Comparison of ENCODE assay signal across 1 cellular context in the genomic region with DNA sequence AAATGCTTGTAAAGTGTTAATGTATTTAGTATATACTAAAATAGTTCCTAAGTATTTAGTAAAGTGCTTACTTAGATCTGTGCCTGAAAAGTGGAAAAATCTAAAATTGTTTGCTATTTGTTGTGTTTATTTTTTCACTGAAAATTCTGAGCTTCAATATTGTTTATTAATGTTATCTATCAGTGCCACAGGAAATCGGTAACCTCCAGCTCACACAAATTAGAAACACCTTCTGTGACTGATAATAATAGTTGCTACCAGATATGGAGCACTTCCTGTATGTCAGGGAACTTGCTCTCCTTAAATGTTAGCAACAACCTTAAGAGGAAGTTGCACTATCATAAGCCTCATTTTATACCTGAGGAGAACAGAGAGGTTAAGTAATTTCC.
TF ChIP-seq lines count a peak whose summit lies in the region.

No MANE protein-coding gene starts in this region.

TF ChIP-seq in K562, 482 proteins besides CTCF, POLR2A, EP300 and RAD21 (continued from another document and continues in another):
- TF ChIP-seq, protein P1, sequence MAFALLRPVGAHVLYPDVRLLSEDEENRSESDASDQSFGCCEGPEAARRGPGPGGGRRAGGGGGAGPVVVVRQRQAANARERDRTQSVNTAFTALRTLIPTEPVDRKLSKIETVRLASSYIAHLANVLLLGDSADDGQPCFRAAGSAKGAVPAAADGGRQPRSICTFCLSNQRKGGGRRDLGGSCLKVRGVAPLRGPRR (CRISPR knock-in tag; IDR thresholded peaks at IDR 0.05), result no peak
- TF ChIP-seq, protein P2, sequence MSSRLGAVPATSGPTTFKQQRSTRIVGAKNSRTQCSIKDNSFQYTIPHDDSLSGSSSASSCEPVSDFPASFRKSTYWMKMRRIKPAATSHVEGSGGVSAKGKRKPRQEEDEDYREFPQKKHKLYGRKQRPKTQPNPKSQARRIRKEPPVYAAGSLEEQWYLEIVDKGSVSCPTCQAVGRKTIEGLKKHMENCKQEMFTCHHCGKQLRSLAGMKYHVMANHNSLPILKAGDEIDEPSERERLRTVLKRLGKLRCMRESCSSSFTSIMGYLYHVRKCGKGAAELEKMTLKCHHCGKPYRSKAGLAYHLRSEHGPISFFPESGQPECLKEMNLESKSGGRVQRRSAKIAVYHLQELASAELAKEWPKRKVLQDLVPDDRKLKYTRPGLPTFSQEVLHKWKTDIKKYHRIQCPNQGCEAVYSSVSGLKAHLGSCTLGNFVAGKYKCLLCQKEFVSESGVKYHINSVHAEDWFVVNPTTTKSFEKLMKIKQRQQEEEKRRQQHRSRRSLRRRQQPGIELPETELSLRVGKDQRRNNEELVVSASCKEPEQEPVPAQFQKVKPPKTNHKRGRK (tag; IDR thresholded peaks at IDR 0.05), result no peak
- TF ChIP-seq, protein P3, sequence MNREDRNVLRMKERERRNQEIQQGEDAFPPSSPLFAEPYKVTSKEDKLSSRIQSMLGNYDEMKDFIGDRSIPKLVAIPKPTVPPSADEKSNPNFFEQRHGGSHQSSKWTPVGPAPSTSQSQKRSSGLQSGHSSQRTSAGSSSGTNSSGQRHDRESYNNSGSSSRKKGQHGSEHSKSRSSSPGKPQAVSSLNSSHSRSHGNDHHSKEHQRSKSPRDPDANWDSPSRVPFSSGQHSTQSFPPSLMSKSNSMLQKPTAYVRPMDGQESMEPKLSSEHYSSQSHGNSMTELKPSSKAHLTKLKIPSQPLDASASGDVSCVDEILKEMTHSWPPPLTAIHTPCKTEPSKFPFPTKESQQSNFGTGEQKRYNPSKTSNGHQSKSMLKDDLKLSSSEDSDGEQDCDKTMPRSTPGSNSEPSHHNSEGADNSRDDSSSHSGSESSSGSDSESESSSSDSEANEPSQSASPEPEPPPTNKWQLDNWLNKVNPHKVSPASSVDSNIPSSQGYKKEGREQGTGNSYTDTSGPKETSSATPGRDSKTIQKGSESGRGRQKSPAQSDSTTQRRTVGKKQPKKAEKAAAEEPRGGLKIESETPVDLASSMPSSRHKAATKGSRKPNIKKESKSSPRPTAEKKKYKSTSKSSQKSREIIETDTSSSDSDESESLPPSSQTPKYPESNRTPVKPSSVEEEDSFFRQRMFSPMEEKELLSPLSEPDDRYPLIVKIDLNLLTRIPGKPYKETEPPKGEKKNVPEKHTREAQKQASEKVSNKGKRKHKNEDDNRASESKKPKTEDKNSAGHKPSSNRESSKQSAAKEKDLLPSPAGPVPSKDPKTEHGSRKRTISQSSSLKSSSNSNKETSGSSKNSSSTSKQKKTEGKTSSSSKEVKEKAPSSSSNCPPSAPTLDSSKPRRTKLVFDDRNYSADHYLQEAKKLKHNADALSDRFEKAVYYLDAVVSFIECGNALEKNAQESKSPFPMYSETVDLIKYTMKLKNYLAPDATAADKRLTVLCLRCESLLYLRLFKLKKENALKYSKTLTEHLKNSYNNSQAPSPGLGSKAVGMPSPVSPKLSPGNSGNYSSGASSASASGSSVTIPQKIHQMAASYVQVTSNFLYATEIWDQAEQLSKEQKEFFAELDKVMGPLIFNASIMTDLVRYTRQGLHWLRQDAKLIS (CRISPR knock-in tag; IDR thresholded peaks at IDR 0.05), result no peak
- TF ChIP-seq, protein P4, sequence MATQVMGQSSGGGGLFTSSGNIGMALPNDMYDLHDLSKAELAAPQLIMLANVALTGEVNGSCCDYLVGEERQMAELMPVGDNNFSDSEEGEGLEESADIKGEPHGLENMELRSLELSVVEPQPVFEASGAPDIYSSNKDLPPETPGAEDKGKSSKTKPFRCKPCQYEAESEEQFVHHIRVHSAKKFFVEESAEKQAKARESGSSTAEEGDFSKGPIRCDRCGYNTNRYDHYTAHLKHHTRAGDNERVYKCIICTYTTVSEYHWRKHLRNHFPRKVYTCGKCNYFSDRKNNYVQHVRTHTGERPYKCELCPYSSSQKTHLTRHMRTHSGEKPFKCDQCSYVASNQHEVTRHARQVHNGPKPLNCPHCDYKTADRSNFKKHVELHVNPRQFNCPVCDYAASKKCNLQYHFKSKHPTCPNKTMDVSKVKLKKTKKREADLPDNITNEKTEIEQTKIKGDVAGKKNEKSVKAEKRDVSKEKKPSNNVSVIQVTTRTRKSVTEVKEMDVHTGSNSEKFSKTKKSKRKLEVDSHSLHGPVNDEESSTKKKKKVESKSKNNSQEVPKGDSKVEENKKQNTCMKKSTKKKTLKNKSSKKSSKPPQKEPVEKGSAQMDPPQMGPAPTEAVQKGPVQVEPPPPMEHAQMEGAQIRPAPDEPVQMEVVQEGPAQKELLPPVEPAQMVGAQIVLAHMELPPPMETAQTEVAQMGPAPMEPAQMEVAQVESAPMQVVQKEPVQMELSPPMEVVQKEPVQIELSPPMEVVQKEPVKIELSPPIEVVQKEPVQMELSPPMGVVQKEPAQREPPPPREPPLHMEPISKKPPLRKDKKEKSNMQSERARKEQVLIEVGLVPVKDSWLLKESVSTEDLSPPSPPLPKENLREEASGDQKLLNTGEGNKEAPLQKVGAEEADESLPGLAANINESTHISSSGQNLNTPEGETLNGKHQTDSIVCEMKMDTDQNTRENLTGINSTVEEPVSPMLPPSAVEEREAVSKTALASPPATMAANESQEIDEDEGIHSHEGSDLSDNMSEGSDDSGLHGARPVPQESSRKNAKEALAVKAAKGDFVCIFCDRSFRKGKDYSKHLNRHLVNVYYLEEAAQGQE (CRISPR knock-in tag; IDR thresholded peaks at IDR 0.05; ENCODE audit: low read depth), result no peak
- TF ChIP-seq, protein P5, sequence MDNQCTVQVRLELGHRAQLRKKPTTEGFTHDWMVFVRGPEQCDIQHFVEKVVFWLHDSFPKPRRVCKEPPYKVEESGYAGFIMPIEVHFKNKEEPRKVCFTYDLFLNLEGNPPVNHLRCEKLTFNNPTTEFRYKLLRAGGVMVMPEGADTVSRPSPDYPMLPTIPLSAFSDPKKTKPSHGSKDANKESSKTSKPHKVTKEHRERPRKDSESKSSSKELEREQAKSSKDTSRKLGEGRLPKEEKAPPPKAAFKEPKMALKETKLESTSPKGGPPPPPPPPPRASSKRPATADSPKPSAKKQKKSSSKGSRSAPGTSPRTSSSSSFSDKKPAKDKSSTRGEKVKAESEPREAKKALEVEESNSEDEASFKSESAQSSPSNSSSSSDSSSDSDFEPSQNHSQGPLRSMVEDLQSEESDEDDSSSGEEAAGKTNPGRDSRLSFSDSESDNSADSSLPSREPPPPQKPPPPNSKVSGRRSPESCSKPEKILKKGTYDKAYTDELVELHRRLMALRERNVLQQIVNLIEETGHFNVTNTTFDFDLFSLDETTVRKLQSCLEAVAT (IDR thresholded peaks at IDR 0.05), result no peak
- TF ChIP-seq CREM (IDR thresholded peaks at IDR 0.05; ENCODE audit: low read depth) (no peak), ZNF785 (CRISPR knock-in tag; IDR thresholded peaks at IDR 0.05) (no peak), ZNF175 (CRISPR knock-in tag; IDR thresholded peaks at IDR 0.05; ENCODE audit: low read depth) (peak; percentile 40; the same call in 1 of the 2 replicates), BHLHE40 (IDR thresholded peaks at IDR 0.05; ENCODE audit: low read length) (no peak), HDGF (IDR thresholded peaks at IDR 0.05) (no peak), RUNX1 (IDR thresholded peaks at IDR 0.05; ENCODE audit: low read depth) (no peak), NFRKB (IDR thresholded peaks at IDR 0.05; ENCODE audit: low read depth) (0 out of 2 replicates have a peak, but pooled peaks have one; percentile 27), MTA1 (IDR thresholded peaks at IDR 0.05; ENCODE audit: borderline replicate concordance) (no peak), ETV5 (CRISPR knock-in tag; IDR thresholded peaks at IDR 0.05; ENCODE audit: low read depth) (no peak), GTF2E2 (tag; IDR thresholded peaks at IDR 0.05) (no peak), RFX7 (CRISPR knock-in tag; IDR thresholded peaks at IDR 0.05) (no peak), ZNF696 (CRISPR knock-in tag; conservative IDR thresholded peaks at IDR 0.05) (no peak), CEBPB (tag; IDR thresholded peaks at IDR 0.05) (no peak)
- TF ChIP-seq, protein P6, sequence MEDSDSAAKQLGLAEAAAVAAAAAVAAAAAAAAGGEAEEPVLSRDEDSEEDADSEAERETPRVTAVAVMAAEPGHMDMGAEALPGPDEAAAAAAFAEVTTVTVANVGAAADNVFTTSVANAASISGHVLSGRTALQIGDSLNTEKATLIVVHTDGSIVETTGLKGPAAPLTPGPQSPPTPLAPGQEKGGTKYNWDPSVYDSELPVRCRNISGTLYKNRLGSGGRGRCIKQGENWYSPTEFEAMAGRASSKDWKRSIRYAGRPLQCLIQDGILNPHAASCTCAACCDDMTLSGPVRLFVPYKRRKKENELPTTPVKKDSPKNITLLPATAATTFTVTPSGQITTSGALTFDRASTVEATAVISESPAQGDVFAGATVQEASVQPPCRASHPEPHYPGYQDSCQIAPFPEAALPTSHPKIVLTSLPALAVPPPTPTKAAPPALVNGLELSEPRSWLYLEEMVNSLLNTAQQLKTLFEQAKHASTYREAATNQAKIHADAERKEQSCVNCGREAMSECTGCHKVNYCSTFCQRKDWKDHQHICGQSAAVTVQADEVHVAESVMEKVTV (CRISPR knock-in tag; IDR thresholded peaks at IDR 0.05), result no peak
- TF ChIP-seq, protein P7, sequence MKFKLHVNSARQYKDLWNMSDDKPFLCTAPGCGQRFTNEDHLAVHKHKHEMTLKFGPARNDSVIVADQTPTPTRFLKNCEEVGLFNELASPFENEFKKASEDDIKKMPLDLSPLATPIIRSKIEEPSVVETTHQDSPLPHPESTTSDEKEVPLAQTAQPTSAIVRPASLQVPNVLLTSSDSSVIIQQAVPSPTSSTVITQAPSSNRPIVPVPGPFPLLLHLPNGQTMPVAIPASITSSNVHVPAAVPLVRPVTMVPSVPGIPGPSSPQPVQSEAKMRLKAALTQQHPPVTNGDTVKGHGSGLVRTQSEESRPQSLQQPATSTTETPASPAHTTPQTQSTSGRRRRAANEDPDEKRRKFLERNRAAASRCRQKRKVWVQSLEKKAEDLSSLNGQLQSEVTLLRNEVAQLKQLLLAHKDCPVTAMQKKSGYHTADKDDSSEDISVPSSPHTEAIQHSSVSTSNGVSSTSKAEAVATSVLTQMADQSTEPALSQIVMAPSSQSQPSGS (CRISPR knock-in tag; IDR thresholded peaks at IDR 0.05), result no peak
- TF ChIP-seq, protein P8, sequence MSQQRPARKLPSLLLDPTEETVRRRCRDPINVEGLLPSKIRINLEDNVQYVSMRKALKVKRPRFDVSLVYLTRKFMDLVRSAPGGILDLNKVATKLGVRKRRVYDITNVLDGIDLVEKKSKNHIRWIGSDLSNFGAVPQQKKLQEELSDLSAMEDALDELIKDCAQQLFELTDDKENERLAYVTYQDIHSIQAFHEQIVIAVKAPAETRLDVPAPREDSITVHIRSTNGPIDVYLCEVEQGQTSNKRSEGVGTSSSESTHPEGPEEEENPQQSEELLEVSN (IDR thresholded peaks at IDR 0.05; ENCODE audit: borderline replicate concordance in 1 of 2, extremely low read depth in 1 of 2, insufficient read depth in 1 of 2, insufficient read length in 1 of 2, low read depth in 1 of 2, low read length in 1 of 2, poor library complexity in 1 of 2, severe bottlenecking in 1 of 2), result no peak
- TF ChIP-seq, protein P9, sequence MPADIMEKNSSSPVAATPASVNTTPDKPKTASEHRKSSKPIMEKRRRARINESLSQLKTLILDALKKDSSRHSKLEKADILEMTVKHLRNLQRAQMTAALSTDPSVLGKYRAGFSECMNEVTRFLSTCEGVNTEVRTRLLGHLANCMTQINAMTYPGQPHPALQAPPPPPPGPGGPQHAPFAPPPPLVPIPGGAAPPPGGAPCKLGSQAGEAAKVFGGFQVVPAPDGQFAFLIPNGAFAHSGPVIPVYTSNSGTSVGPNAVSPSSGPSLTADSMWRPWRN (IDR thresholded peaks at IDR 0.05; ENCODE audit: low read depth), result no peak
- TF ChIP-seq, protein P10, sequence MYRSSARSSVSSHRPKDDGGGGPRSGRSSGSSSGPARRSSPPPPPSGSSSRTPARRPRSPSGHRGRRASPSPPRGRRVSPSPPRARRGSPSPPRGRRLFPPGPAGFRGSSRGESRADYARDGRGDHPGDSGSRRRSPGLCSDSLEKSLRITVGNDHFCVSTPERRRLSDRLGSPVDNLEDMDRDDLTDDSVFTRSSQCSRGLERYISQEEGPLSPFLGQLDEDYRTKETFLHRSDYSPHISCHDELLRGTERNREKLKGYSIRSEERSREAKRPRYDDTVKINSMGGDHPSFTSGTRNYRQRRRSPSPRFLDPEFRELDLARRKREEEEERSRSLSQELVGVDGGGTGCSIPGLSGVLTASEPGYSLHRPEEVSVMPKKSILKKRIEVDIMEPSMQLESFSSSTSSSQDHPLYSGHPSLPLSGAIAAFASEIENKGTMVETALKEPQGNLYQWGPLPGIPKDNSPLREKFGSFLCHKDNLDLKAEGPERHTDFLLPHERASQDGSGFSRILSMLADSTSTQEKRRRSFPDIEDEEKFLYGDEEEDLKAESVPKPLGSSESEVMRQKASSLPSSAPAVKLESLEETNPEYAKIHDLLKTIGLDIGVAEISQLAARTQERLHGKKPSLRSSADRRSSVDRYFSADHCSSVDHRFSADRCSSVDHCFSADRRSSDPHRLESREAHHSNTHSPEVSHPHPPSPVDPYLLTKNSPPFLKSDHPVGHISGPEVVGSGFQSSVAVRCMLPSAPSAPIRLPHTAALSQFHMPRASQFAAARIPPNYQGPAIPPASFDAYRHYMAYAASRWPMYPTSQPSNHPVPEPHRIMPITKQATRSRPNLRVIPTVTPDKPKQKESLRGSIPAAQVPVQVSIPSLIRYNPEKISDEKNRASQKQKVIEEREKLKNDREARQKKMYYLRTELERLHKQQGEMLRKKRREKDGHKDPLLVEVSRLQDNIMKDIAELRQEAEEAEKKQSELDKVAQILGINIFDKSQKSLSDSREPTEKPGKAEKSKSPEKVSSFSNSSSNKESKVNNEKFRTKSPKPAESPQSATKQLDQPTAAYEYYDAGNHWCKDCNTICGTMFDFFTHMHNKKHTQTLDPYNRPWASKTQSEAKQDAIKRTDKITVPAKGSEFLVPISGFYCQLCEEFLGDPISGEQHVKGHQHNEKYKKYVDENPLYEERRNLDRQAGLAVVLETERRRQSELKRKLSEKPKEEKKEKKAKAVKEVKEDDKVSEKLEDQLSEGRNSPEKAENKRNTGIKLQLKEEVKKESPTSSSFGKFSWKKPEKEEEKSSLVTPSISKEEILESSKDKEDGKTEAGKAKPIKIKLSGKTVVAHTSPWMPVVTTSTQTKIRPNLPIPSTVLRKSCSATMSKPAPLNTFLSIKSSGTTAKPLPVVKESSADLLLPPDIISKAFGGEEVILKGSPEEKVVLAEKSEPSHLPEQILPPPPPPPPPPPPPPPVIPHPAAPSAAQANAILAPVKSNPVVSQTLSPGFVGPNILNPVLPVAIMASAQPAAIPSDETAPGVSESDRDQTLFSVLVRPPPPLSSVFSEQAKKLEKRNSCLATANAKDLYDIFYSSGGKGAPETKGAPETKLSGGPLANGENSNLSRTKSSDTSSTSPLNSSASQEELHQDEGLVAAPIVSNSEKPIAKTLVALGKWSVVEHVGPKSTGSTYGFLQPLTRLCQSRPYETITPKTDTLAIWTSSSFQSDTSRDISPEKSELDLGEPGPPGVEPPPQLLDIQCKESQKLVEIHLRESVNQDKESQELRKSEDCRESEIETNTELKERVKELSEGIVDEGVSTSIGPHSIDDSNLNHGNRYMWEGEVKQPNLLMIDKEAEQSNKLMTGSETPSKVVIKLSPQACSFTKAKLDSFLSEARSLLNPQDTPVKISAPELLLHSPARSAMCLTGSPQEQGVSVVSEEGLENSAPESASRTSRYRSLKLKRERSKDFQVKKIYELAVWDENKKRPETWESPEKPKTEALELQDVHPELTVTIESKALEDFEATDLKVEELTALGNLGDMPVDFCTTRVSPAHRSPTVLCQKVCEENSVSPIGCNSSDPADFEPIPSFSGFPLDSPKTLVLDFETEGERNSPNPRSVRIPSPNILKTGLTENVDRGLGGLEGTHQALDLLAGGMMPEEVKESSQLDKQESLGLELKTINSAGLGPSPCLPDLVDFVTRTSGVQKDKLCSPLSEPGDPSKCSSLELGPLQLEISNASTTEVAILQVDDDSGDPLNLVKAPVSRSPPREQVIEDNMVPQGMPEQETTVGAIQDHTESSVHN (IDR thresholded peaks at IDR 0.05; ENCODE audit: borderline replicate concordance in 1 of 2, low read depth in 1 of 2), result no peak
